Comparison of ENCODE assay signal across 1 cellular context in the genomic region with DNA sequence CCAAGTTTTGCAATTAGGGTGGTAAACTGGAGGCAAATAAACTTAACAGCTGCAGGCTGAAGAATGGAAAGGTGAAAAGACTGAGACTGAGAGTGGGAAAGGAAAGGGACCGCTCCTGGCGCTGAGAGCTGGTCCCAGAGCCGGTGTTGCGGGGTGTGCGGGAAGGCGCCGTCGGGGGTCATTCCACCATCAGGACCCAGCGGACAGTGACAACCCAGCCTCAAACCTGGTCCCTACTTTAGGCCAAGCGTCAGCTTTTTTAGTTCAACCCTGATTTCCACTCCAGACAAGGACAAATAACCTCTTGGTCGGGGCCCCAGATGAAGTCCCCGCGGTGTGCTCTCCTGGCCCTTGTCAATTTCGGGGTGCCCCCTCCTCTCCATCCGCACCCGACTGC.
TF ChIP-seq lines count a peak whose summit lies in the region.

No MANE protein-coding gene starts in this region.

TF ChIP-seq in H1, 55 proteins besides CTCF, POLR2A, EP300 and RAD21 (continued from another document):
- TF ChIP-seq MAFK (IDR thresholded peaks at IDR 0.05; ENCODE audit: low read depth, low read length) (no peak), ASH2L (IDR thresholded peaks at IDR 0.05; ENCODE audit: low read length) (no peak), RXRA (IDR thresholded peaks at IDR 0.05; ENCODE audit: insufficient read depth, low read depth, low read length) (no peak), RFX5 (IDR thresholded peaks at IDR 0.05; ENCODE audit: borderline replicate concordance, low read depth, low read length) (no peak), NRF1 (IDR thresholded peaks at IDR 0.05; ENCODE audit: low read depth, low read length) (no peak), YY1 (IDR thresholded peaks at IDR 0.05; ENCODE audit: low read depth, low read length) (no peak), KDM4A (IDR thresholded peaks at IDR 0.05; ENCODE audit: low read depth, low read length, severe bottlenecking) (no peak), EZH2 (IDR thresholded peaks at IDR 0.05; ENCODE audit: low read depth, low read length, severe bottlenecking) (no peak), TAF1 (IDR thresholded peaks at IDR 0.05; ENCODE audit: low read depth, low read length) (no peak), BCL11A (IDR thresholded peaks at IDR 0.05; ENCODE audit: low read depth in 2 of 2, low read length in 2 of 2) (no peak), EGR1 (IDR thresholded peaks at IDR 0.05; ENCODE audit: borderline replicate concordance, low read depth, low read length) (no peak), GTF2F1 (IDR thresholded peaks at IDR 0.05; ENCODE audit: borderline replicate concordance, low read depth, low read length) (no peak), POLR2AphosphoS5 (IDR thresholded peaks at IDR 0.05; ENCODE audit: low read depth, low read length) (no peak), HDAC6 (IDR thresholded peaks at IDR 0.05; ENCODE audit: low read depth, low read length) (no peak)
- TF ChIP-seq, protein P1, sequence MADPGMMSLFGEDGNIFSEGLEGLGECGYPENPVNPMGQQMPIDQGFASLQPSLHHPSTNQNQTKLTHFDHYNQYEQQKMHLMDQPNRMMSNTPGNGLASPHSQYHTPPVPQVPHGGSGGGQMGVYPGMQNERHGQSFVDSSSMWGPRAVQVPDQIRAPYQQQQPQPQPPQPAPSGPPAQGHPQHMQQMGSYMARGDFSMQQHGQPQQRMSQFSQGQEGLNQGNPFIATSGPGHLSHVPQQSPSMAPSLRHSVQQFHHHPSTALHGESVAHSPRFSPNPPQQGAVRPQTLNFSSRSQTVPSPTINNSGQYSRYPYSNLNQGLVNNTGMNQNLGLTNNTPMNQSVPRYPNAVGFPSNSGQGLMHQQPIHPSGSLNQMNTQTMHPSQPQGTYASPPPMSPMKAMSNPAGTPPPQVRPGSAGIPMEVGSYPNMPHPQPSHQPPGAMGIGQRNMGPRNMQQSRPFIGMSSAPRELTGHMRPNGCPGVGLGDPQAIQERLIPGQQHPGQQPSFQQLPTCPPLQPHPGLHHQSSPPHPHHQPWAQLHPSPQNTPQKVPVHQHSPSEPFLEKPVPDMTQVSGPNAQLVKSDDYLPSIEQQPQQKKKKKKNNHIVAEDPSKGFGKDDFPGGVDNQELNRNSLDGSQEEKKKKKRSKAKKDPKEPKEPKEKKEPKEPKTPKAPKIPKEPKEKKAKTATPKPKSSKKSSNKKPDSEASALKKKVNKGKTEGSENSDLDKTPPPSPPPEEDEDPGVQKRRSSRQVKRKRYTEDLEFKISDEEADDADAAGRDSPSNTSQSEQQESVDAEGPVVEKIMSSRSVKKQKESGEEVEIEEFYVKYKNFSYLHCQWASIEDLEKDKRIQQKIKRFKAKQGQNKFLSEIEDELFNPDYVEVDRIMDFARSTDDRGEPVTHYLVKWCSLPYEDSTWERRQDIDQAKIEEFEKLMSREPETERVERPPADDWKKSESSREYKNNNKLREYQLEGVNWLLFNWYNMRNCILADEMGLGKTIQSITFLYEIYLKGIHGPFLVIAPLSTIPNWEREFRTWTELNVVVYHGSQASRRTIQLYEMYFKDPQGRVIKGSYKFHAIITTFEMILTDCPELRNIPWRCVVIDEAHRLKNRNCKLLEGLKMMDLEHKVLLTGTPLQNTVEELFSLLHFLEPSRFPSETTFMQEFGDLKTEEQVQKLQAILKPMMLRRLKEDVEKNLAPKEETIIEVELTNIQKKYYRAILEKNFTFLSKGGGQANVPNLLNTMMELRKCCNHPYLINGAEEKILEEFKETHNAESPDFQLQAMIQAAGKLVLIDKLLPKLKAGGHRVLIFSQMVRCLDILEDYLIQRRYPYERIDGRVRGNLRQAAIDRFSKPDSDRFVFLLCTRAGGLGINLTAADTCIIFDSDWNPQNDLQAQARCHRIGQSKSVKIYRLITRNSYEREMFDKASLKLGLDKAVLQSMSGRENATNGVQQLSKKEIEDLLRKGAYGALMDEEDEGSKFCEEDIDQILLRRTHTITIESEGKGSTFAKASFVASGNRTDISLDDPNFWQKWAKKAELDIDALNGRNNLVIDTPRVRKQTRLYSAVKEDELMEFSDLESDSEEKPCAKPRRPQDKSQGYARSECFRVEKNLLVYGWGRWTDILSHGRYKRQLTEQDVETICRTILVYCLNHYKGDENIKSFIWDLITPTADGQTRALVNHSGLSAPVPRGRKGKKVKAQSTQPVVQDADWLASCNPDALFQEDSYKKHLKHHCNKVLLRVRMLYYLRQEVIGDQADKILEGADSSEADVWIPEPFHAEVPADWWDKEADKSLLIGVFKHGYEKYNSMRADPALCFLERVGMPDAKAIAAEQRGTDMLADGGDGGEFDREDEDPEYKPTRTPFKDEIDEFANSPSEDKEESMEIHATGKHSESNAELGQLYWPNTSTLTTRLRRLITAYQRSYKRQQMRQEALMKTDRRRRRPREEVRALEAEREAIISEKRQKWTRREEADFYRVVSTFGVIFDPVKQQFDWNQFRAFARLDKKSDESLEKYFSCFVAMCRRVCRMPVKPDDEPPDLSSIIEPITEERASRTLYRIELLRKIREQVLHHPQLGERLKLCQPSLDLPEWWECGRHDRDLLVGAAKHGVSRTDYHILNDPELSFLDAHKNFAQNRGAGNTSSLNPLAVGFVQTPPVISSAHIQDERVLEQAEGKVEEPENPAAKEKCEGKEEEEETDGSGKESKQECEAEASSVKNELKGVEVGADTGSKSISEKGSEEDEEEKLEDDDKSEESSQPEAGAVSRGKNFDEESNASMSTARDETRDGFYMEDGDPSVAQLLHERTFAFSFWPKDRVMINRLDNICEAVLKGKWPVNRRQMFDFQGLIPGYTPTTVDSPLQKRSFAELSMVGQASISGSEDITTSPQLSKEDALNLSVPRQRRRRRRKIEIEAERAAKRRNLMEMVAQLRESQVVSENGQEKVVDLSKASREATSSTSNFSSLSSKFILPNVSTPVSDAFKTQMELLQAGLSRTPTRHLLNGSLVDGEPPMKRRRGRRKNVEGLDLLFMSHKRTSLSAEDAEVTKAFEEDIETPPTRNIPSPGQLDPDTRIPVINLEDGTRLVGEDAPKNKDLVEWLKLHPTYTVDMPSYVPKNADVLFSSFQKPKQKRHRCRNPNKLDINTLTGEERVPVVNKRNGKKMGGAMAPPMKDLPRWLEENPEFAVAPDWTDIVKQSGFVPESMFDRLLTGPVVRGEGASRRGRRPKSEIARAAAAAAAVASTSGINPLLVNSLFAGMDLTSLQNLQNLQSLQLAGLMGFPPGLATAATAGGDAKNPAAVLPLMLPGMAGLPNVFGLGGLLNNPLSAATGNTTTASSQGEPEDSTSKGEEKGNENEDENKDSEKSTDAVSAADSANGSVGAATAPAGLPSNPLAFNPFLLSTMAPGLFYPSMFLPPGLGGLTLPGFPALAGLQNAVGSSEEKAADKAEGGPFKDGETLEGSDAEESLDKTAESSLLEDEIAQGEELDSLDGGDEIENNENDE (IDR thresholded peaks at IDR 0.05; ENCODE audit: insufficient replicate concordance, low read length): no peak
- TF ChIP-seq, protein P2, sequence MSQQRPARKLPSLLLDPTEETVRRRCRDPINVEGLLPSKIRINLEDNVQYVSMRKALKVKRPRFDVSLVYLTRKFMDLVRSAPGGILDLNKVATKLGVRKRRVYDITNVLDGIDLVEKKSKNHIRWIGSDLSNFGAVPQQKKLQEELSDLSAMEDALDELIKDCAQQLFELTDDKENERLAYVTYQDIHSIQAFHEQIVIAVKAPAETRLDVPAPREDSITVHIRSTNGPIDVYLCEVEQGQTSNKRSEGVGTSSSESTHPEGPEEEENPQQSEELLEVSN (IDR thresholded peaks at IDR 0.05): no peak
TF ChIP-seq in H1: peak in this region for 0.
